In genomic region chr10:47309403-47310089, GRCh38 we compare ENCODE assay signal across 14 cellular contexts. TPM values are rescaled to one million over a fixed set of nuclear protein-coding genes. Genes with fewer than 3 reads are reported as not detected.
DNase-seq lines count a peak whose midpoint lies in the region; ATAC-seq, FAIRE-seq and TF ChIP-seq lines count a peak whose summit lies in the region.
"Had no signal": no experiment of that assay in that cellular context is flagged by ENCODE, and none has a peak within 500 bp of the region (broad histone marks: within the 10 kb centered on the region; RNA-seq: fewer than 3 reads in every experiment).

No MANE protein-coding gene starts in this region.

- H3K9me3 ChIP-seq in MM.1S (replicated peaks; ENCODE audit: insufficient read depth, low read length), result no peaks in the 10 kb centered on the region
- no peaks in the 10 kb centered on the region for H3K9me3 ChIP-seq in endothelial cell of umbilical vein (replicated peaks; ENCODE audit: control insufficient read depth, insufficient read depth, low read length)
- H3K9me3 ChIP-seq in testis, result no peaks in the 10 kb centered on the region
- H3K9me3 ChIP-seq: SJCRH30 had no signal

- H3K27me3 Mint-ChIP-seq in activated naive CD8-positive, alpha-beta T cell, result no peaks in the 10 kb centered on the region
- H3K27me3 Mint-ChIP-seq in activated naive CD8-positive, alpha-beta T cell treated with anti-CD3 and anti-CD28 coated beads for 36 hours, result no peaks in the 10 kb centered on the region
- H3K27me3 Mint-ChIP-seq in activated T-helper 17 cell treated with anti-CD3 and anti-CD28 coated beads, Interleukin-2, amount 50 U/mL, for 72 hours, result no peaks in the 10 kb centered on the region

- H3K4me1 Mint-ChIP-seq in activated naive CD8-positive, alpha-beta T cell (ENCODE audit: low read depth), result peaks cover 46% of the 10 kb centered on the region
- peaks cover 31% of the 10 kb centered on the region for H3K4me1 Mint-ChIP-seq in activated naive CD8-positive, alpha-beta T cell treated with anti-CD3 and anti-CD28 coated beads for 36 hours
- peaks cover 6% of the 10 kb centered on the region for H3K4me1 Mint-ChIP-seq in activated T-helper 17 cell treated with anti-CD3 and anti-CD28 coated beads, Interleukin-2, amount 50 U/mL, for 72 hours

- 74 to 80% methylated on average over 28 to 34 of the region's 34 CpGs for WGBS in testis, 2 donors

- no peak for ATAC-seq in activated T-helper 17 cell treated with anti-CD3 and anti-CD28 coated beads, Interleukin-2, amount 50 U/mL, for 72 hours (replicated peaks)
- ATAC-seq in HG02840 (IDR thresholded peaks at IDR 0.05; ENCODE audit: low FRiP score, unreplicated experiment) (no peak), HG03039 (IDR thresholded peaks at IDR 0.05; ENCODE audit: unreplicated experiment) (no peak)
- ATAC-seq: left lobe of liver had no signal

- H3K27ac Mint-ChIP-seq in activated naive CD8-positive, alpha-beta T cell, result peak overlapping the region; percentile 22
- H3K27ac Mint-ChIP-seq in activated naive CD8-positive, alpha-beta T cell treated with anti-CD3 and anti-CD28 coated beads for 36 hours, result no peak overlapping the region
- H3K27ac Mint-ChIP-seq in activated T-helper 17 cell treated with anti-CD3 and anti-CD28 coated beads, Interleukin-2, amount 50 U/mL, for 72 hours, result no peak overlapping the region

- dilution Hi-C loops in endothelial cell of umbilical vein (cut with MboI; ENCODE audit: extremely low pct_ligation_motif_present, low sequenced_read_pairs), result no loop called here

- no peaks in the 10 kb centered on the region for H3K36me3 Mint-ChIP-seq in activated naive CD8-positive, alpha-beta T cell
- no peaks in the 10 kb centered on the region for H3K36me3 Mint-ChIP-seq in activated naive CD8-positive, alpha-beta T cell treated with anti-CD3 and anti-CD28 coated beads for 36 hours
- no peaks in the 10 kb centered on the region for H3K36me3 Mint-ChIP-seq in activated T-helper 17 cell treated with anti-CD3 and anti-CD28 coated beads, Interleukin-2, amount 50 U/mL, for 72 hours (ENCODE audit: low read depth)

- H3K9ac ChIP-seq in MM.1S (ENCODE audit: low read length) (no peak overlapping the region), endothelial cell of umbilical vein (replicated peaks; ENCODE audit: extremely low read depth, insufficient read depth, low read length) (no peak overlapping the region)

- no peaks in the 10 kb centered on the region for H4K20me1 ChIP-seq in MM.1S (ENCODE audit: insufficient read depth, low read length)
- H4K20me1 ChIP-seq in endothelial cell of umbilical vein (replicated peaks; ENCODE audit: control insufficient read depth, extremely low read depth, insufficient read depth, low read length), result no peaks in the 10 kb centered on the region

- TF ChIP-seq CTCF in MM.1S (IDR thresholded peaks at IDR 0.05; ENCODE audit: low read length) (peak; percentile 37), endothelial cell of umbilical vein (IDR thresholded peaks at IDR 0.05; ENCODE audit: extremely low read depth in 1 of 2, insufficient read depth in 1 of 2, low read depth in 1 of 2, low read length in 2 of 2) (peak; percentile 7), testis (IDR thresholded peaks at IDR 0.05) (peak in 2 of 3 experiments; percentile 24 to 32)

- FAIRE-seq in endothelial cell of umbilical vein (lab: Jason Lieb, UNC), result no peak

- BruUV-seq in endothelial cell of umbilical vein (replicated peaks; lab: Mats Ljungman, UMichigan), result no TSS peak

- no peak overlapping the region for H3K4me2 ChIP-seq in MM.1S (ENCODE audit: low read depth, low read length)
- H3K4me2 ChIP-seq in endothelial cell of umbilical vein (ENCODE audit: insufficient read depth, low read length), result no peak overlapping the region

- H3K36me3 ChIP-seq in MM.1S (replicated peaks; ENCODE audit: insufficient read depth, low read length) (no peaks in the 10 kb centered on the region), endothelial cell of umbilical vein (ENCODE audit: control insufficient read depth in 2 of 2, extremely low read depth in 1 of 2, insufficient read depth in 2 of 2, low read length in 2 of 2) (no peaks in the 10 kb centered on the region), testis (ENCODE audit: low read depth, missing control alignments) (no peaks in the 10 kb centered on the region)
- H3K36me3 ChIP-seq: SJCRH30 had no signal

- H3F3A ChIP-seq in MM.1S (ENCODE audit: insufficient read depth, low read length), result no peaks in the 10 kb centered on the region

- H3K9me2 ChIP-seq in MM.1S (replicated peaks; ENCODE audit: insufficient read depth, low read length), result no peaks in the 10 kb centered on the region

- intact Hi-C loops in endothelial cell of umbilical vein (cut with micrococcal nuclease), result loop anchor here (5.0 kb wide), 1 partner anchor 317 kb away; no protein-coding TSS in a partner anchor
- intact Hi-C loops in testis (cut with DNase I; ENCODE audit: low total_unique reads), result no loop called here

- CTCF ChIA-PET in endothelial cell of umbilical vein (lab: Charles Lee), result no interaction called here

- H3K9me3 Mint-ChIP-seq in activated naive CD8-positive, alpha-beta T cell (ENCODE audit: low read depth), result no peaks in the 10 kb centered on the region
- no peaks in the 10 kb centered on the region for H3K9me3 Mint-ChIP-seq in activated naive CD8-positive, alpha-beta T cell treated with anti-CD3 and anti-CD28 coated beads for 36 hours
- H3K9me3 Mint-ChIP-seq in activated T-helper 17 cell treated with anti-CD3 and anti-CD28 coated beads, Interleukin-2, amount 50 U/mL, for 72 hours, result no peaks in the 10 kb centered on the region

- POLR2A ChIA-PET in endothelial cell of umbilical vein (lab: Charles Lee), result no interaction called here

- no peak overlapping the region for H2AFZ ChIP-seq in MM.1S (ENCODE audit: low read length)
- H2AFZ ChIP-seq in endothelial cell of umbilical vein (ENCODE audit: low read depth, low read length), result no peak overlapping the region

- no peak overlapping the region for H3K4me3 Mint-ChIP-seq in activated naive CD8-positive, alpha-beta T cell
- H3K4me3 Mint-ChIP-seq in activated naive CD8-positive, alpha-beta T cell treated with anti-CD3 and anti-CD28 coated beads for 36 hours, result no peak overlapping the region
- H3K4me3 Mint-ChIP-seq in activated T-helper 17 cell treated with anti-CD3 and anti-CD28 coated beads, Interleukin-2, amount 50 U/mL, for 72 hours, result no peak overlapping the region

- TF ChIP-seq POLR2A in endothelial cell of umbilical vein (IDR thresholded peaks at IDR 0.05; ENCODE audit: low read depth, low read length) (no peak), testis (IDR thresholded peaks at IDR 0.05) (no peak)

- no peak for DNase-seq in activated naive CD8-positive, alpha-beta T cell treated with anti-CD3 and anti-CD28 coated beads for 36 hours
- no peak for DNase-seq in MM.1S
- DNase-seq in endothelial cell of umbilical vein (ENCODE audit: low read depth, low spot score), result no peak
- no peak for DNase-seq in testis
- DNase-seq: activated CD8-positive, alpha-beta memory T cell treated with anti-CD3 and anti-CD28 coated beads, Interleukin-2, amount 50 U/mL, for 48 hours; NCI-H1048; SJCRH30; stimulated activated naive CD4-positive, alpha-beta T cell treated with Interleukin-2 at 50 U/mL for 16 hours had no signal

- H3K27me3 ChIP-seq in MM.1S (replicated peaks; ENCODE audit: insufficient read depth, low read length), result peaks cover 43% of the 10 kb centered on the region
- no peaks in the 10 kb centered on the region for H3K27me3 ChIP-seq in endothelial cell of umbilical vein (ENCODE audit: control insufficient read depth in 2 of 2, insufficient read depth in 2 of 2, low read length in 2 of 2)
- H3K27me3 ChIP-seq in testis, result no peaks in the 10 kb centered on the region
- H3K27me3 ChIP-seq: SJCRH30 had no signal

- no peaks in the 10 kb centered on the region for H3K79me2 ChIP-seq in MM.1S (ENCODE audit: low read length)
- H3K79me2 ChIP-seq in endothelial cell of umbilical vein (ENCODE audit: control insufficient read depth, insufficient read depth, low read length), result no peaks in the 10 kb centered on the region

- H3K4me3 ChIP-seq in MM.1S (ENCODE audit: low read length), result no peak overlapping the region
- no peak overlapping the region for H3K4me3 ChIP-seq in endothelial cell of umbilical vein (replicated peaks in 1 of 3; ENCODE audit: insufficient read depth in 1 of 3, low read depth in 1 of 3, low read length in 3 of 3)
- H3K4me3 ChIP-seq in testis, result peak overlapping the region in 1 of 2 donors; percentile 31
- H3K4me3 ChIP-seq: SJCRH30 had no signal

- H3K4me1 ChIP-seq in MM.1S (ENCODE audit: low read length) (no peaks in the 10 kb centered on the region), endothelial cell of umbilical vein (ENCODE audit: control insufficient read depth, extremely low read depth, insufficient read depth, low read length) (no peaks in the 10 kb centered on the region), testis (peaks cover 8% of the 10 kb centered on the region)
- H3K4me1 ChIP-seq: SJCRH30 had no signal

- H3K27ac ChIP-seq in MM.1S (ENCODE audit: low read length) (no peak overlapping the region), endothelial cell of umbilical vein (ENCODE audit: insufficient read depth, low read depth, low read length) (no peak overlapping the region), testis (no peak overlapping the region)
- H3K27ac ChIP-seq: SJCRH30 had no signal

- no peaks in the 10 kb centered on the region for H3K9me1 ChIP-seq in endothelial cell of umbilical vein (replicated peaks; ENCODE audit: control insufficient read depth, extremely low read depth, insufficient read depth, low read length)

RNA-seq across cellular contexts. Expression of gene GDF10, which starts 9.5 kb away (rescaled TPM):
- total RNA-seq in activated naive CD8-positive, alpha-beta T cell treated with anti-CD3 and anti-CD28 coated beads for 36 hours, result 1 to 10 TPM; 4.1 TPM
- total RNA-seq in endothelial cell of umbilical vein (not detected in 2 replicates), testis (10 to 100 TPM; 34.4 to 47.3 TPM)
- polyA plus RNA-seq in endothelial cell of umbilical vein (not detected in 2 replicates), testis (ENCODE audit: insufficient read depth, low read depth, low replicate concordance) (17.7 TPM)
- polyA plus RNA-seq in endothelial cell of umbilical vein (2011; cell fraction: cytosol; rRNA removed), result not detected in 2 replicates
- polyA plus RNA-seq in endothelial cell of umbilical vein (2011; cell fraction: nucleus; rRNA removed), result not detected in 2 replicates
- polyA plus RNA-seq in endothelial cell of umbilical vein (2012), result not detected in 2 replicates
- not detected in 2 replicates for polyA minus RNA-seq in endothelial cell of umbilical vein
- polyA minus RNA-seq in endothelial cell of umbilical vein (2011; cell fraction: cytosol; rRNA and poly(A)+ RNA removed), result not detected
- not detected in 2 replicates for polyA minus RNA-seq in endothelial cell of umbilical vein (2011; cell fraction: nucleus; rRNA and poly(A)+ RNA removed)
- under 1 TPM in 1 of 2 donors, not detected in 1; 0.45 TPM for total RNA-seq in activated T-helper 17 cell treated with anti-CD3 and anti-CD28 coated beads, Interleukin-2, amount 50 U/mL, for 72 hours
- total RNA-seq: SJCRH30 had no signal

RNA-seq across cellular contexts. Expression of gene GDF2, which starts 12.7 kb away (rescaled TPM):
- not detected for total RNA-seq in activated naive CD8-positive, alpha-beta T cell treated with anti-CD3 and anti-CD28 coated beads for 36 hours
- total RNA-seq in endothelial cell of umbilical vein, result not detected in 2 replicates
- not detected in 2 replicates for polyA plus RNA-seq in endothelial cell of umbilical vein
- polyA plus RNA-seq in endothelial cell of umbilical vein (2011; cell fraction: cytosol; rRNA removed), result not detected in 2 replicates
- polyA plus RNA-seq in endothelial cell of umbilical vein (2011; cell fraction: nucleus; rRNA removed), result not detected in 2 replicates
- not detected in 2 replicates for polyA plus RNA-seq in endothelial cell of umbilical vein (2012)
- polyA minus RNA-seq in endothelial cell of umbilical vein, result not detected in 2 replicates
- not detected for polyA minus RNA-seq in endothelial cell of umbilical vein (2011; cell fraction: cytosol; rRNA and poly(A)+ RNA removed)
- polyA minus RNA-seq in endothelial cell of umbilical vein (2011; cell fraction: nucleus; rRNA and poly(A)+ RNA removed), result not detected in 2 replicates
- total RNA-seq in testis, result under 1 TPM; 0.19 to 0.39 TPM
- polyA plus RNA-seq in testis (ENCODE audit: insufficient read depth, low read depth, low replicate concordance), result not detected
- total RNA-seq in activated T-helper 17 cell treated with anti-CD3 and anti-CD28 coated beads, Interleukin-2, amount 50 U/mL, for 72 hours, result not detected
- total RNA-seq: SJCRH30, skeletal muscle tissue had no signal

RNA-seq across cellular contexts. Expression of gene RBP3, which starts 38.6 kb away (rescaled TPM):
- not detected for total RNA-seq in activated naive CD8-positive, alpha-beta T cell treated with anti-CD3 and anti-CD28 coated beads for 36 hours
- total RNA-seq in endothelial cell of umbilical vein, result not detected in 2 replicates
- polyA plus RNA-seq in endothelial cell of umbilical vein, result not detected in 2 replicates
- polyA plus RNA-seq in endothelial cell of umbilical vein (2011; cell fraction: cytosol; rRNA removed), result not detected in 2 replicates
- not detected in 2 replicates for polyA plus RNA-seq in endothelial cell of umbilical vein (2011; cell fraction: nucleus; rRNA removed)
- polyA plus RNA-seq in endothelial cell of umbilical vein (2012), result not detected in 2 replicates
- not detected in 2 replicates for polyA minus RNA-seq in endothelial cell of umbilical vein
- not detected for polyA minus RNA-seq in endothelial cell of umbilical vein (2011; cell fraction: cytosol; rRNA and poly(A)+ RNA removed)
- polyA minus RNA-seq in endothelial cell of umbilical vein (2011; cell fraction: nucleus; rRNA and poly(A)+ RNA removed), result not detected in 2 replicates
- total RNA-seq in testis, result under 1 TPM in 1 of 2 donors, not detected in 1; 0.25 TPM
- 0.09 TPM for polyA plus RNA-seq in testis (ENCODE audit: insufficient read depth, low read depth, low replicate concordance)
- not detected for total RNA-seq in activated T-helper 17 cell treated with anti-CD3 and anti-CD28 coated beads, Interleukin-2, amount 50 U/mL, for 72 hours
- total RNA-seq: left lobe of liver, SJCRH30, skeletal muscle tissue had no signal

Comparison
In these comparisons a context has a peak if more than half of its experiments do, and no peak if none do; other contexts are left out.
1. RNA of gene GDF10, which starts 9.5 kb away (total RNA-seq): 34.4 to 47.3 TPM in testis; 4.1 TPM in activated naive CD8-positive, alpha-beta T cell treated with anti-CD3 and anti-CD28 coated beads for 36 hours, 0.45 TPM in activated T-helper 17 cell treated with anti-CD3 and anti-CD28 coated beads, Interleukin-2, amount 50 U/mL, for 72 hours and not detected in endothelial cell of umbilical vein; every median in the first group is over 4 times any median in the second.
2. Peak in every context shown above with its lines, with median percentiles within 50 percentile points of each other: CTCF ChIP-seq.